In genomic region chr16:180101-180920, GRCh38 we compare ENCODE assay signal across 9 cellular contexts. TPM values are rescaled to one million over a fixed set of nuclear protein-coding genes. Genes with fewer than 3 reads are reported as not detected.
A peak's percentile ranks its signal among the peaks of the same experiment; 100 is the strongest.
DNase-seq lines count a peak whose midpoint lies in the region; ATAC-seq and TF ChIP-seq lines count a peak whose summit lies in the region.
"Had no signal": no experiment of that assay in that cellular context is flagged by ENCODE, and none has a peak within 500 bp of the region (broad histone marks: within the 10 kb centered on the region; RNA-seq: fewer than 3 reads in every experiment).

Gene HBQ1, plus strand, starts transcription at chr16:180459. Its CDS starts 28 bp downstream, at chr16:180487.

- H3K4me3 ChIP-seq in RWPE2 (ENCODE audit: severe bottlenecking) (peak within 1 kb of the TSS; percentile 8), cardiac fibroblast (replicated peaks in 1 of 2; ENCODE audit: low read depth in 2 of 2, low read length in 2 of 2) (peak within 1 kb of the TSS; percentile 21 to 35), stomach (peak within 1 kb of the TSS; percentile 18 to 49 (median 28))

- no peak within 1 kb of the TSS for H3K27ac ChIP-seq in RWPE2 (ENCODE audit: poor library complexity, severe bottlenecking)
- no peak within 1 kb of the TSS for H3K27ac ChIP-seq in stomach

- peaks cover 35% of the 10 kb centered on the region for H3K27me3 ChIP-seq in RWPE2 (ENCODE audit: insufficient read depth, poor library complexity, severe bottlenecking)
- H3K27me3 ChIP-seq in stomach: peaks cover 26 to 58% (median 54%) of the 10 kb centered on the region in 3 donors

- H3K4me1 ChIP-seq in RWPE2 (ENCODE audit: insufficient read depth, poor library complexity, severe bottlenecking) (no peaks in the 10 kb centered on the region), stomach (peaks cover 18 to 44% (median 29%) of the 10 kb centered on the region in 4 donors)

- intact Hi-C loops in stomach (cut with DNase I; ENCODE audit: low total_unique reads): loop anchor here (5.0 kb wide), 1 partner anchor 63 kb away; no protein-coding TSS in a partner anchor

- ATAC-seq in RWPE2 (ENCODE audit: low read depth) (peak; percentile 15), left lobe of liver (peak; percentile 29), HG03175 (IDR thresholded peaks at IDR 0.05; ENCODE audit: unreplicated experiment) (no peak), HG02571 (IDR thresholded peaks at IDR 0.05; ENCODE audit: unreplicated experiment) (no peak)

- TF ChIP-seq CTCF in RWPE2 (IDR thresholded peaks at IDR 0.05; ENCODE audit: poor library complexity, severe bottlenecking) (peak; percentile 38), cardiac fibroblast (IDR thresholded peaks at IDR 0.05; ENCODE audit: low read depth, low read length) (no peak), stomach (IDR thresholded peaks at IDR 0.05) (peak in 1 of 7 experiments; percentile 28)

- H3K36me3 ChIP-seq in RWPE2 (ENCODE audit: low read depth) (no peaks in the 10 kb centered on the region), stomach (peaks cover 0 to 4% (median 0%) of the 10 kb centered on the region in 4 donors)

- H3K9me3 ChIP-seq in RWPE2 (ENCODE audit: severe bottlenecking) (no peaks in the 10 kb centered on the region), stomach (no peaks in the 10 kb centered on the region)

- DNase-seq in NCI-H1694 treated with DMSO at 0.1 percent for 48 hours (lab: John Stamatoyannopoulos, UW) (peak; percentile 5), NCI-H1694 (lab: John Stamatoyannopoulos, UW) (no peak), RWPE2 (ENCODE audit: low spot score) (no peak), cardiac fibroblast (ENCODE audit: low read depth in 2 of 2) (peak; percentile 17 to 29), left lobe of liver (ENCODE audit: low spot score) (no peak), stomach (no peak)

- WGBS in stomach, 5 donors: 7 to 34% (median 8%) methylated on average over 16 to 83 of the region's 83 CpGs

- no peak for TF ChIP-seq POLR2A in stomach (IDR thresholded peaks at IDR 0.05)

- TF ChIP-seq EP300 in stomach (IDR thresholded peaks at IDR 0.05): no peak

RNA-seq across cellular contexts. Expression of gene HBQ1, which starts in this region (rescaled TPM):
- not detected for total RNA-seq in left lobe of liver
- not detected for total RNA-seq in stomach
- polyA plus RNA-seq in stomach: not detected
- total RNA-seq: subcutaneous adipose tissue had no signal

Comparison
In these comparisons a context has a peak if more than half of its experiments do, and no peak if none do; other contexts are left out.
1. DNase-seq: peak in NCI-H1694 treated with DMSO at 0.1 percent for 48 hours (single experiment) and cardiac fibroblast (2 of 2); none in NCI-H1694 (single experiment), RWPE2 (single experiment), left lobe of liver (single experiment) and stomach (single experiment).
2. Peak in ATAC-seq in left lobe of liver; RNA of the gene not detected or under 1 TPM.
3. Peak in every context shown above with its lines, with median percentiles within 50 percentile points of each other: H3K4me3 ChIP-seq.